In genomic region chrX:69051901-69052300, GRCh38 we compare ENCODE assay signal across 18 cellular contexts.
"Had no signal": no experiment of that assay in that cellular context is flagged by ENCODE, and none has a peak within 500 bp of the region (broad histone marks: within the 10 kb centered on the region; RNA-seq: fewer than 3 reads in every experiment).

No MANE protein-coding gene starts in this region.

- ATAC-seq: activated CD8-positive, alpha-beta T cell treated with anti-CD3 and anti-CD28 coated beads for 36 hours; activated T-cell treated with anti-CD3 and anti-CD28 coated beads, Interleukin-2, amount 50 U/mL, for 4 hours; body of pancreas; naive thymus-derived CD8-positive, alpha-beta T cell; stimulated activated naive CD8-positive, alpha-beta T cell treated with anti-CD3 and anti-CD28 coated beads, Interleukin-15, amount 100 ng/mL, for 72 hours; upper lobe of right lung; WTC11 had no signal

- H3K4me3 ChIP-seq: body of pancreas, esophagus muscularis mucosa, left ventricle myocardium inferior, thoracic aorta, upper lobe of right lung had no signal

- H3K4me1 ChIP-seq: body of pancreas, esophagus muscularis mucosa, left ventricle myocardium inferior, upper lobe of right lung had no signal

- H3K27ac ChIP-seq: body of pancreas, esophagus muscularis mucosa, left ventricle myocardium inferior, thoracic aorta, upper lobe of right lung had no signal

- FAIRE-seq: colon, TTC549 had no signal

- DNase-seq: activated CD4-positive, alpha-beta T cell treated with anti-CD3 and anti-CD28 coated beads for 4 hours; activated CD8-positive, alpha-beta T cell treated with anti-CD3 and anti-CD28 coated beads for 36 hours; activated effector memory CD4-positive, alpha-beta T cell treated with Interleukin-2 at 50 U/mL for 16 hours; activated T-cell treated with anti-CD3 and anti-CD28 coated beads, Interleukin-2, amount 50 U/mL, for 4 hours; amniotic stem cell; body of pancreas; caudate nucleus; hypothalamus; left ventricle myocardium inferior; naive thymus-derived CD8-positive, alpha-beta T cell; stimulated activated CD4-positive, alpha-beta T cell treated with anti-CD3 and anti-CD28 coated beads, Interleukin-1b, Interleukin-23, amount 100 ng/mL, for 48 hours; stimulated activated naive CD8-positive, alpha-beta T cell treated with anti-CD3 and anti-CD28 coated beads, Interleukin-15, amount 100 ng/mL, for 72 hours; upper lobe of right lung had no signal

- H3K36me3 ChIP-seq: esophagus muscularis mucosa, left ventricle myocardium inferior, thoracic aorta, upper lobe of right lung had no signal

- H3K27me3 ChIP-seq: body of pancreas, esophagus muscularis mucosa, upper lobe of right lung had no signal

- H3K9me3 ChIP-seq: body of pancreas, esophagus muscularis mucosa, left ventricle myocardium inferior, thoracic aorta, upper lobe of right lung had no signal
